Comparison of ENCODE assay signal across 1 cellular context in the genomic region with DNA sequence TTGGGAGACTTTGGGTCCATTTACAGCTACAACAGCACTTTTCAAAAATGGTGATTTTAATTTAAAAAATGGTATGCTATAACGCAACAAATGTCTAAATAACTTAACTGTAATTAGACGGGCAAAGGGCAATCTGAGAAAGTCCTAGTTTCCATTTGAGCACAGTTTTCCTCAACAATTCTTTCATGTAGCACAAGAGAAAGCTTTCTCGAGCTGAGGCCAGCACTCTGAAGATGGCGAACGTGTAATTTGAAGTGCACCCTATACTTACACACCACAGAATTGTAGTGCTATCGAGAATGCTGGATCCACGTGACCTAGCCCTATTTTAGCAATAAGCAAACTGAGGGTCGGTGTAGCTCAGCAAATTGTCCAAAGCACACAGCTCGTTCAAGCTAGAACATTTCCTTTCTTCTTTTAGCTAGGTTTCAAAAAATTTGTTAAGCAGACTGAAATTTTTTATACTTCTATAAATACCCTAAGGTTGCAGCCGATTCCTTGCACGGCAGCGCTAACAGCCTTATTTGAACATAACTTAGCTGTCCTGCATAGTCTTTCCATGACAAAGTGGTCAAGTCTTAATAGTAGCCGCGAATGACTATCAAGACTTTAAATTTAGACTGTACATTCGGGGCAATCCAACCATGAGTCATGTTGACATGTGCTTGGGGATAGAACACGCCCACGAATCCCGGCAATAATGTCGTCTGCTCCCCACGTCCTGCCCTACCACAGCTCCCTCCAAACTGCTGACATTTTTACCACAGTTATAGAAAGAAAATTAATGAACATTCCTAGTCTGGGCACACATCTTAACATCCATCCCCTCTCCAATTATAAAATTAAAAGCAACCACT.
TF ChIP-seq lines count a peak whose summit lies in the region.

No MANE protein-coding gene starts in this region.

TF ChIP-seq in IMR-90, 13 proteins besides CTCF, POLR2A, EP300 and RAD21:
- TF ChIP-seq RCOR1 (IDR thresholded peaks at IDR 0.05; ENCODE audit: insufficient replicate concordance, low read length), result no peak
- TF ChIP-seq CEBPB (IDR thresholded peaks at IDR 0.05; ENCODE audit: low read depth, low read length), result no peak
- TF ChIP-seq RFX5 (IDR thresholded peaks at IDR 0.05; ENCODE audit: low read depth, low read length), result no peak
- TF ChIP-seq, protein P1, sequence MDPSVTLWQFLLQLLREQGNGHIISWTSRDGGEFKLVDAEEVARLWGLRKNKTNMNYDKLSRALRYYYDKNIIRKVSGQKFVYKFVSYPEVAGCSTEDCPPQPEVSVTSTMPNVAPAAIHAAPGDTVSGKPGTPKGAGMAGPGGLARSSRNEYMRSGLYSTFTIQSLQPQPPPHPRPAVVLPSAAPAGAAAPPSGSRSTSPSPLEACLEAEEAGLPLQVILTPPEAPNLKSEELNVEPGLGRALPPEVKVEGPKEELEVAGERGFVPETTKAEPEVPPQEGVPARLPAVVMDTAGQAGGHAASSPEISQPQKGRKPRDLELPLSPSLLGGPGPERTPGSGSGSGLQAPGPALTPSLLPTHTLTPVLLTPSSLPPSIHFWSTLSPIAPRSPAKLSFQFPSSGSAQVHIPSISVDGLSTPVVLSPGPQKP (IDR thresholded peaks at IDR 0.05; ENCODE audit: borderline replicate concordance, low read depth, low read length), result no peak
- peak; percentile 35 for TF ChIP-seq SMC3 (IDR thresholded peaks at IDR 0.05; ENCODE audit: low read depth, low read length)
- TF ChIP-seq MAZ (IDR thresholded peaks at IDR 0.05; ENCODE audit: borderline replicate concordance, low read depth, low read length), result 0 out of 2 replicates have a peak, but pooled peaks have one; percentile 53
- TF ChIP-seq CHD1 (IDR thresholded peaks at IDR 0.05; ENCODE audit: low read depth, low read length), result peak; percentile 37; the same call in 1 of the 2 replicates
- no peak; the same call in 1 of the 2 replicates for TF ChIP-seq BHLHE40 (IDR thresholded peaks at IDR 0.05; ENCODE audit: low read depth, low read length)
- TF ChIP-seq FOS (IDR thresholded peaks at IDR 0.05; ENCODE audit: low read depth, low read length), result peak; percentile 72; the same call in 1 of the 2 replicates
- 0 out of 2 replicates have a peak, but pooled peaks have one; percentile 4 for TF ChIP-seq NFE2L2 (IDR thresholded peaks at IDR 0.05; ENCODE audit: low read depth, low read length)
- TF ChIP-seq, protein P2, sequence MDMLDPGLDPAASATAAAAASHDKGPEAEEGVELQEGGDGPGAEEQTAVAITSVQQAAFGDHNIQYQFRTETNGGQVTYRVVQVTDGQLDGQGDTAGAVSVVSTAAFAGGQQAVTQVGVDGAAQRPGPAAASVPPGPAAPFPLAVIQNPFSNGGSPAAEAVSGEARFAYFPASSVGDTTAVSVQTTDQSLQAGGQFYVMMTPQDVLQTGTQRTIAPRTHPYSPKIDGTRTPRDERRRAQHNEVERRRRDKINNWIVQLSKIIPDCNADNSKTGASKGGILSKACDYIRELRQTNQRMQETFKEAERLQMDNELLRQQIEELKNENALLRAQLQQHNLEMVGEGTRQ (IDR thresholded peaks at IDR 0.05; ENCODE audit: low read depth, low read length), result peak; percentile 30
- TF ChIP-seq MXI1 (IDR thresholded peaks at IDR 0.05; ENCODE audit: borderline replicate concordance, low read depth, low read length), result 0 out of 2 replicates have a peak, but pooled peaks have one; percentile 56
- no peak; the same call in 1 of the 2 replicates for TF ChIP-seq MAFK (IDR thresholded peaks at IDR 0.05; ENCODE audit: low read depth, low read length)
